In genomic region chr7:95526128-95526738, GRCh38 we compare ENCODE assay signal across 25 cellular contexts. TPM values are rescaled to one million over a fixed set of nuclear protein-coding genes. Genes with fewer than 3 reads are reported as not detected.
A peak's percentile ranks its signal among the peaks of the same experiment; 100 is the strongest.
DNase-seq lines count a peak whose midpoint lies in the region; ATAC-seq, FAIRE-seq and TF ChIP-seq lines count a peak whose summit lies in the region.
"Had no signal": no experiment of that assay in that cellular context is flagged by ENCODE, and none has a peak within 500 bp of the region (broad histone marks: within the 10 kb centered on the region; RNA-seq: fewer than 3 reads in every experiment).

No MANE protein-coding gene starts in this region.

- H3K4me3 ChIP-seq in endothelial cell of umbilical vein (replicated peaks in 1 of 3; ENCODE audit: insufficient read depth in 1 of 3, low read depth in 1 of 3, low read length in 3 of 3) (no peak overlapping the region), small intestine (ENCODE audit: low read depth in 1 of 2, low read length in 2 of 2) (no peak overlapping the region)
- H3K4me3 ChIP-seq: coronary artery, GM23338, MG63 had no signal

- H3K9ac ChIP-seq in endothelial cell of umbilical vein (replicated peaks; ENCODE audit: extremely low read depth, insufficient read depth, low read length), result no peak overlapping the region

- BruUV-seq in endothelial cell of umbilical vein (replicated peaks; lab: Mats Ljungman, UMichigan), result no TSS peak

- peaks cover 2% of the 10 kb centered on the region for H3K4me1 ChIP-seq in endothelial cell of umbilical vein (ENCODE audit: control insufficient read depth, extremely low read depth, insufficient read depth, low read length)
- H3K4me1 ChIP-seq in small intestine (ENCODE audit: control insufficient read depth in 2 of 2, insufficient read depth in 1 of 2, low read depth in 1 of 2, low read length in 1 of 2), result peaks cover 0 to 3% of the 10 kb centered on the region in 2 donors

- H3K27ac ChIP-seq in endothelial cell of umbilical vein (ENCODE audit: insufficient read depth, low read depth, low read length), result no peak overlapping the region
- no peak overlapping the region for H3K27ac ChIP-seq in small intestine (ENCODE audit: low read depth in 1 of 2, low read length in 1 of 2)
- H3K27ac ChIP-seq: brain microvascular endothelial cell, coronary artery had no signal

- DNase-seq in RCC 7860 (ENCODE audit: low spot score) (no peak), endothelial cell of umbilical vein (ENCODE audit: low read depth, low spot score) (no peak), midbrain (lab: John Stamatoyannopoulos, UW) (peak; percentile 81), small intestine (peak; percentile 36), OCI-M2 (lab: John Stamatoyannopoulos, UW; ENCODE audit: unreplicated experiment) (no peak), NCI-H2171 (lab: John Stamatoyannopoulos, UW) (no peak), NCI-H748 (lab: John Stamatoyannopoulos, UW; ENCODE audit: unreplicated experiment) (no peak)
- DNase-seq: activated CD4-positive, alpha-beta T cell treated with anti-CD3 and anti-CD28 coated beads for 48 hours; activated CD8-positive, alpha-beta memory T cell treated with anti-CD3 and anti-CD28 coated beads, Interleukin-2, amount 10 ng/mL, durations not matched to agents 7 days and 5 days; activated naive CD8-positive, alpha-beta T cell treated with anti-CD3 and anti-CD28 coated beads for 36 hours; brain microvascular endothelial cell; CD4-positive, CD25-positive, alpha-beta regulatory T cell; islet precursor cell; MG63; NCI-H1436 treated with DMSO at 0.1 percent for 48 hours; NCI-H524 treated with DMSO at 0.1 percent for 48 hours; stimulated activated CD8-positive, alpha-beta memory T cell treated with anti-CD3 and anti-CD28 coated beads, Interleukin-4, amount 100 ng/mL, for 48 hours had no signal

- H3K27me3 ChIP-seq in endothelial cell of umbilical vein (ENCODE audit: control insufficient read depth in 2 of 2, insufficient read depth in 2 of 2, low read length in 2 of 2) (peaks cover 13 to 15% of the 10 kb centered on the region in 2 experiments), small intestine (ENCODE audit: control insufficient read depth in 2 of 2, insufficient read depth in 2 of 2, low read length in 2 of 2) (no peaks in the 10 kb centered on the region)
- H3K27me3 ChIP-seq: brain microvascular endothelial cell had no signal

- no peak for TF ChIP-seq POLR2A in endothelial cell of umbilical vein (IDR thresholded peaks at IDR 0.05; ENCODE audit: low read depth, low read length)

- no peak overlapping the region for H2AFZ ChIP-seq in endothelial cell of umbilical vein (ENCODE audit: low read depth, low read length)

- no peaks in the 10 kb centered on the region for H3K36me3 ChIP-seq in endothelial cell of umbilical vein (ENCODE audit: control insufficient read depth in 2 of 2, extremely low read depth in 1 of 2, insufficient read depth in 2 of 2, low read length in 2 of 2)
- no peaks in the 10 kb centered on the region for H3K36me3 ChIP-seq in small intestine (ENCODE audit: control insufficient read depth in 2 of 2, insufficient read depth in 2 of 2, low read length in 2 of 2)
- H3K36me3 ChIP-seq: brain microvascular endothelial cell, MG63 had no signal

- dilution Hi-C loops in endothelial cell of umbilical vein (cut with MboI; ENCODE audit: extremely low pct_ligation_motif_present, low sequenced_read_pairs), result no loop called here

- 40 to 56% (median 49%) methylated on average over 7 of the region's 7 CpGs for WGBS in small intestine, 3 donors

- intact Hi-C loops in endothelial cell of umbilical vein (cut with micrococcal nuclease), result loop anchor here (5.0 kb wide), 1 partner anchor 346 kb away; no protein-coding TSS in a partner anchor

- no peaks in the 10 kb centered on the region for H3K79me2 ChIP-seq in endothelial cell of umbilical vein (ENCODE audit: control insufficient read depth, insufficient read depth, low read length)

- no peaks in the 10 kb centered on the region for H3K9me3 ChIP-seq in endothelial cell of umbilical vein (replicated peaks; ENCODE audit: control insufficient read depth, insufficient read depth, low read length)
- H3K9me3 ChIP-seq in small intestine (ENCODE audit: control insufficient read depth, low read depth), result no peaks in the 10 kb centered on the region
- H3K9me3 ChIP-seq: MG63 had no signal

- no peaks in the 10 kb centered on the region for H3K9me1 ChIP-seq in endothelial cell of umbilical vein (replicated peaks; ENCODE audit: control insufficient read depth, extremely low read depth, insufficient read depth, low read length)

- CTCF ChIA-PET in endothelial cell of umbilical vein (lab: Charles Lee), result interaction anchor here (0.7 to 27.9 kb wide), 15 partner anchors 10 to 346 kb away, joined by 3 to 917 read pairs (median 4); no protein-coding TSS in a partner anchor

- FAIRE-seq in RCC 7860 (lab: Jason Lieb, UNC), result peak; percentile 53
- peak; percentile 33 for FAIRE-seq in endothelial cell of umbilical vein (lab: Jason Lieb, UNC)
- no peak for FAIRE-seq in small intestine (lab: Jason Lieb, UNC)
- FAIRE-seq: GM12891, GM19239 had no signal

- TF ChIP-seq CTCF in endothelial cell of umbilical vein (IDR thresholded peaks at IDR 0.05; ENCODE audit: extremely low read depth in 1 of 2, insufficient read depth in 1 of 2, low read depth in 1 of 2, low read length in 2 of 2), result no peak

- no peak for ATAC-seq in HG02840 (IDR thresholded peaks at IDR 0.05; ENCODE audit: low FRiP score, unreplicated experiment)
- ATAC-seq: activated CD8-positive, alpha-beta memory T cell treated with anti-CD3 and anti-CD28 coated beads, Interleukin-2, amount 10 ng/mL, durations not matched to agents 7 days and 5 days; activated T-helper 17 cell treated with anti-CD3 and anti-CD28 coated beads, Interleukin-2, amount 50 U/mL, for 72 hours; GM23338; natural killer cell treated with Interleukin-12 subunit alpha and Interleukin-12 subunit beta and Interleukin-15 and Interleukin-18, amount 100 ng/mL, for 72 hours; Right ventricle myocardium inferior had no signal

- no peak overlapping the region for H3K4me2 ChIP-seq in endothelial cell of umbilical vein (ENCODE audit: insufficient read depth, low read length)
- H3K4me2 ChIP-seq: GM23338 had no signal

- no peaks in the 10 kb centered on the region for H4K20me1 ChIP-seq in endothelial cell of umbilical vein (replicated peaks; ENCODE audit: control insufficient read depth, extremely low read depth, insufficient read depth, low read length)

- POLR2A ChIA-PET in endothelial cell of umbilical vein (lab: Charles Lee), result no interaction called here

TF ChIP-seq in endothelial cell of umbilical vein, 7 proteins besides CTCF, POLR2A, EP300 and RAD21:
- TF ChIP-seq EZH2 (IDR thresholded peaks at IDR 0.05; ENCODE audit: borderline replicate concordance, low read depth, low read length, severe bottlenecking) (no peak), MAX (IDR thresholded peaks at IDR 0.05; ENCODE audit: insufficient read depth, insufficient read length) (no peak), GATA2 (IDR thresholded peaks at IDR 0.05; ENCODE audit: insufficient read depth, insufficient read length, low read depth, low read length) (no peak), POLR2AphosphoS5 (IDR thresholded peaks at IDR 0.05; ENCODE audit: insufficient read depth, low read depth, low read length) (no peak), JUN (IDR thresholded peaks at IDR 0.05; ENCODE audit: borderline replicate concordance, insufficient read depth, insufficient read length, low read depth) (no peak), MYC (IDR thresholded peaks at IDR 0.05; ENCODE audit: low read depth, low read length) (no peak), FOS (IDR thresholded peaks at IDR 0.05; ENCODE audit: borderline replicate concordance, insufficient read depth, low read length) (no peak)

RNA-seq across cellular contexts. Expression of gene ASB4, which starts 40.5 kb away (rescaled TPM):
- total RNA-seq in endothelial cell of umbilical vein, result not detected in 2 replicates
- polyA plus RNA-seq in endothelial cell of umbilical vein (not detected in 2 replicates), small intestine (1 to 10 TPM in 1 of 3 donors, under 1 TPM in 1, not detected in 1; 0.09 to 1.4 TPM)
- polyA plus RNA-seq in endothelial cell of umbilical vein (2011; cell fraction: cytosol; rRNA removed), result not detected in 2 replicates
- not detected in 2 replicates for polyA plus RNA-seq in endothelial cell of umbilical vein (2011; cell fraction: nucleus; rRNA removed)
- polyA plus RNA-seq in endothelial cell of umbilical vein (2012), result not detected in 2 replicates
- not detected in 2 replicates for polyA minus RNA-seq in endothelial cell of umbilical vein
- polyA minus RNA-seq in endothelial cell of umbilical vein (2011; cell fraction: cytosol; rRNA and poly(A)+ RNA removed), result not detected
- not detected in 2 replicates for polyA minus RNA-seq in endothelial cell of umbilical vein (2011; cell fraction: nucleus; rRNA and poly(A)+ RNA removed)
- total RNA-seq: activated CD8-positive, alpha-beta memory T cell treated with anti-CD3 and anti-CD28 coated beads, Interleukin-2, amount 10 ng/mL, durations not matched to agents 7 days and 5 days; activated naive CD8-positive, alpha-beta T cell treated with anti-CD3 and anti-CD28 coated beads for 36 hours; activated T-helper 17 cell treated with anti-CD3 and anti-CD28 coated beads, Interleukin-2, amount 50 U/mL, for 72 hours; CD4-positive, CD25-positive, alpha-beta regulatory T cell; GM23338; natural killer cell treated with Interleukin-12 subunit alpha and Interleukin-12 subunit beta and Interleukin-15 and Interleukin-18, amount 100 ng/mL, for 72 hours had no signal
- polyA plus RNA-seq: CD4-positive, CD25-positive, alpha-beta regulatory T cell; GM23338 had no signal

Comparison
In these comparisons a context has a peak if more than half of its experiments do, and no peak if none do; other contexts are left out.
1. DNase-seq: peak in midbrain (single experiment) and small intestine (single experiment); none in RCC 7860 (single experiment), endothelial cell of umbilical vein (single experiment), OCI-M2 (single experiment), NCI-H2171 (single experiment) and NCI-H748 (single experiment).